8 cellular contexts compared by ENCODE assay signal in genomic region chr10:12350925-12351324, GRCh38.
DNase-seq lines count a peak whose midpoint lies in the region; ATAC-seq and TF ChIP-seq lines count a peak whose summit lies in the region.

No MANE protein-coding gene starts in this region.

- no peak overlapping the region for H3K27ac ChIP-seq in SK-N-MC

- peak overlapping the region; percentile 88 for H3K4me3 ChIP-seq in GM12865 (ENCODE audit: low read depth, low read length)
- H3K4me3 ChIP-seq in SK-N-MC = peak overlapping the region; percentile 85
- peak overlapping the region; percentile 65 to 92 for H3K4me3 ChIP-seq in foreskin fibroblast (ENCODE audit: low read depth in 1 of 2, low read length in 2 of 2)
- H3K4me3 ChIP-seq in skeletal muscle cell (ENCODE audit: low read depth, low read length) = peak overlapping the region; percentile 71

- no peak for ATAC-seq in HG03159 (IDR thresholded peaks at IDR 0.05; ENCODE audit: unreplicated experiment)

- no peak overlapping the region for H3K9ac ChIP-seq in SK-N-MC (ENCODE audit: insufficient read length)

- no peak for DNase-seq in GM12865 (ENCODE audit: low read depth)
- DNase-seq in SK-N-MC (ENCODE audit: low read depth, low spot score) = no peak
- DNase-seq in foreskin fibroblast = peak in 1 of 2 donors; percentile 25
- no peak for DNase-seq in skeletal muscle cell (ENCODE audit: low read depth)
- DNase-seq in GM10266 (ENCODE audit: extremely low spot score) = no peak
- no peak for DNase-seq in AG08396 (ENCODE audit: low spot score)
- no peak for DNase-seq in Kasumi-1 (lab: John Stamatoyannopoulos, UW)

- H3K9me3 ChIP-seq in SK-N-MC (ENCODE audit: low read depth, low read length) = no peaks in the 10 kb centered on the region

- TF ChIP-seq CTCF in GM12865 (IDR thresholded peaks at IDR 0.05; ENCODE audit: insufficient read depth, low read depth, low read length, missing control alignments) (no peak), foreskin fibroblast (IDR thresholded peaks at IDR 0.05; ENCODE audit: low read depth, low read length) (no peak), GM10266 (IDR thresholded peaks at IDR 0.05; ENCODE audit: control insufficient read depth, insufficient read depth, low read depth, missing control alignments) (no peak)

- no peaks in the 10 kb centered on the region for H3K36me3 ChIP-seq in SK-N-MC (ENCODE audit: insufficient read depth, low read length)
